Comparison of ENCODE assay signal across 9 cellular contexts in genomic region chr6:11315743-11316437, GRCh38.
DNase-seq lines count a peak whose midpoint lies in the region; ATAC-seq and TF ChIP-seq lines count a peak whose summit lies in the region.
"Had no signal": no experiment of that assay in that cellular context is flagged by ENCODE, and none has a peak within 500 bp of the region (broad histone marks: within the 10 kb centered on the region; RNA-seq: fewer than 3 reads in every experiment).

No MANE protein-coding gene starts in this region.

- in situ Hi-C loops in Caki2 (cut with HindIII; ENCODE audit: low pct_unique_long_range_greater_than_20kb, low sequenced_read_pairs): no loop called here

- H3K9me3 ChIP-seq in RWPE2 (ENCODE audit: severe bottlenecking): no peaks in the 10 kb centered on the region

- peaks cover 32% of the 10 kb centered on the region for H3K4me1 ChIP-seq in RWPE2 (ENCODE audit: insufficient read depth, poor library complexity, severe bottlenecking)

- no peak for TF ChIP-seq CTCF in RWPE2 (IDR thresholded peaks at IDR 0.05; ENCODE audit: poor library complexity, severe bottlenecking)

- peak overlapping the region; percentile 88 for H3K27ac ChIP-seq in RWPE2 (ENCODE audit: poor library complexity, severe bottlenecking)

- no peaks in the 10 kb centered on the region for H3K27me3 ChIP-seq in RWPE2 (ENCODE audit: insufficient read depth, poor library complexity, severe bottlenecking)

- ATAC-seq in RWPE2 (ENCODE audit: low read depth): peak; percentile 87
- no peak for ATAC-seq in HG03432 (IDR thresholded peaks at IDR 0.05; ENCODE audit: unreplicated experiment)
- no peak for ATAC-seq in GM18867 (IDR thresholded peaks at IDR 0.05; ENCODE audit: unreplicated experiment)

- no peaks in the 10 kb centered on the region for H3K36me3 ChIP-seq in RWPE2 (ENCODE audit: low read depth)

- DNase-seq in Caki2 (ENCODE audit: low read depth) (peak; percentile 61), RWPE2 (ENCODE audit: low spot score) (no peak), fibroblast of peridontal ligament (ENCODE audit: extremely low read depth) (peak; percentile 83), pulmonary artery endothelial cell (ENCODE audit: low read depth, low spot score) (peak; percentile 85), amygdala (lab: John Stamatoyannopoulos, UW) (no peak)
- no peak for DNase-seq in activated T-cell treated with anti-CD3 and anti-CD28 coated beads, Interleukin-2, amount 50 U/mL, for 1 hour
- DNase-seq: central memory CD4-positive, alpha-beta T cell had no signal

- no peak overlapping the region for H3K4me3 ChIP-seq in RWPE2 (ENCODE audit: severe bottlenecking)

Comparison
In these comparisons a context has a peak if more than half of its experiments do, and no peak if none do; other contexts are left out.
1. DNase-seq: peak in Caki2 (single experiment), fibroblast of peridontal ligament (single experiment) and pulmonary artery endothelial cell (single experiment); none in RWPE2 (single experiment), activated T-cell treated with anti-CD3 and anti-CD28 coated beads, Interleukin-2, amount 50 U/mL, for 1 hour (single experiment) and amygdala (0 of 56).